8 cellular contexts compared by ENCODE assay signal in the genomic region with DNA sequence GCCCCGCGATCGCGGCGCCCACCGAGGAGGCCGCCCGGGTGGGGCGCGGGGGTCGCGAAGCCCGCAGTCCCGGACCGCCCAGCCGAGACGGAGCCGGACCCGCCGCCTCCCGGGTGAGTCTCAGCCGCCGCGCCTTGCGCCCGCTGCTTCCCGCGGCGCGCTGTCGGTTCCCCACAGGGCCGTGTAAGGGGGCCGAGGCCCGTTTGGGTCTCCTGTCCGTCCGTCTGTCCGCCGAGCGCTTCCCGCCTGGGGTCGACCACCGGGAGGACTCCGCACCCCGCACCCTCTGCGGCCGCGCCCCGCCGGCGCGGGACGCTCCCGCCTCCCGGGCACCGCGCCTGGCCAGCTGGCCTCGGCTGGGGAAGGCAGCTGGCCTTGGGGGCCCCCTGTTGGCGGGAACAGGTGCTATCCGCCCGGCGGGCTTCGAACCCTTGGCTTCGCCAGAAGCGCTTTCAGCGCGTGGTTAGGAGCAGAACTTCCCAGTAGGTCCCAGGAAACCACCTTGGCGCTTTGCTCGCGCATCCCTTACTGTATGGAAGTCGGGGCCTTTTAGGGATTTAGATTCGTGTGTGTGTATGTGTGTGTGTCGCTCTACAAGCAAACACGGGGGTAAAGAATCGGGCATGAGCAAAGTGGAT. TPM values are rescaled to one million over a fixed set of nuclear protein-coding genes. Genes with fewer than 3 reads are reported as not detected.
A peak's percentile ranks its signal among the peaks of the same experiment; 100 is the strongest.
DNase-seq lines count a peak whose midpoint lies in the region; ATAC-seq, FAIRE-seq and TF ChIP-seq lines count a peak whose summit lies in the region.

No MANE protein-coding gene starts in this region.

- no peak overlapping the region for H3K27ac Mint-ChIP-seq in nephron progenitor cell

- no peaks in the 10 kb centered on the region for H3K27me3 ChIP-seq in uterus

- TF ChIP-seq CTCF in NB4 (IDR thresholded peaks at IDR 0.05; ENCODE audit: low read depth, low read length), result peak; percentile 44
- peak; percentile 48 for TF ChIP-seq CTCF in nephron progenitor cell (IDR thresholded peaks at IDR 0.05)
- TF ChIP-seq CTCF in uterus (IDR thresholded peaks at IDR 0.05), result peak; percentile 32 to 69 (median 55)

- H3K4me1 ChIP-seq in uterus, result peaks cover 0 to 5% of the 10 kb centered on the region in 2 donors

- no peaks in the 10 kb centered on the region for H3K36me3 ChIP-seq in uterus

- H3K9me3 Mint-ChIP-seq in activated T-cell treated with anti-CD3 and anti-CD28 coated beads, Interleukin-2, amount 50 U/mL, for 4 hours, result no peaks in the 10 kb centered on the region
- peaks cover 5% of the 10 kb centered on the region for H3K9me3 Mint-ChIP-seq in nephron progenitor cell

- TF ChIP-seq POLR2A in NB4 (IDR thresholded peaks at IDR 0.05; ENCODE audit: extremely low read depth, insufficient read length) (no peak), uterus (IDR thresholded peaks at IDR 0.05) (peak in 1 of 2 donors; percentile 2)

- H3K4me1 Mint-ChIP-seq in activated T-cell treated with anti-CD3 and anti-CD28 coated beads, Interleukin-2, amount 50 U/mL, for 4 hours (ENCODE audit: low read depth), result peaks cover 26% of the 10 kb centered on the region
- H3K4me1 Mint-ChIP-seq in nephron progenitor cell, result peaks cover 49% of the 10 kb centered on the region

- intact Hi-C loops in uterus (cut with DNase I; ENCODE audit: low total_unique reads), result loop anchor here (10.0 kb wide), 1 partner anchor 111 kb away; no protein-coding TSS in a partner anchor

- H3K4me3 Mint-ChIP-seq in activated T-cell treated with anti-CD3 and anti-CD28 coated beads, Interleukin-2, amount 50 U/mL, for 4 hours, result peak overlapping the region; percentile 49
- H3K4me3 Mint-ChIP-seq in nephron progenitor cell, result peak overlapping the region; percentile 82

- no peak for FAIRE-seq in frontal cortex (lab: Jason Lieb, UNC)

- H3K4me3 ChIP-seq in NB4 (ENCODE audit: low read depth, low read length) (no peak overlapping the region), uterus (peak overlapping the region; percentile 58 to 89)

- DNase-seq in NCI-H82 (lab: John Stamatoyannopoulos, UW), result peak; percentile 84
- DNase-seq in NCI-H82 treated with DMSO at 0.1 percent for 48 hours (lab: John Stamatoyannopoulos, UW; ENCODE audit: unreplicated experiment), result no peak
- DNase-seq in NB4 (ENCODE audit: low read depth), result no peak
- DNase-seq in activated T-cell treated with anti-CD3 and anti-CD28 coated beads, Interleukin-2, amount 50 U/mL, for 4 hours, result no peak
- peak; percentile 70 to 73 for DNase-seq in frontal cortex (ENCODE audit: low spot score in 2 of 2)
- DNase-seq in nephron progenitor cell, result peak; percentile 80
- peak; percentile 47 to 70 for DNase-seq in uterus

- H3K9me3 ChIP-seq in uterus, result no peaks in the 10 kb centered on the region

- peak overlapping the region; percentile 69 to 76 for H3K27ac ChIP-seq in uterus

- H3K27me3 Mint-ChIP-seq in activated T-cell treated with anti-CD3 and anti-CD28 coated beads, Interleukin-2, amount 50 U/mL, for 4 hours (ENCODE audit: low read depth), result peaks cover 49% of the 10 kb centered on the region
- peaks cover 45% of the 10 kb centered on the region for H3K27me3 Mint-ChIP-seq in nephron progenitor cell (ENCODE audit: low read depth, poor library complexity)

- H3K36me3 Mint-ChIP-seq in activated T-cell treated with anti-CD3 and anti-CD28 coated beads, Interleukin-2, amount 50 U/mL, for 4 hours (ENCODE audit: insufficient read depth), result no peaks in the 10 kb centered on the region
- no peaks in the 10 kb centered on the region for H3K36me3 Mint-ChIP-seq in nephron progenitor cell (ENCODE audit: low read depth)

- ATAC-seq in activated T-cell treated with anti-CD3 and anti-CD28 coated beads, Interleukin-2, amount 50 U/mL, for 4 hours, result peak; percentile 42 to 50
- no peak for ATAC-seq in GM19463 (IDR thresholded peaks at IDR 0.05; ENCODE audit: unreplicated experiment)

RNA-seq across cellular contexts. Expression of a gene that starts 0.4 kb away (rescaled TPM):
- under 1 TPM in 1 of 3 donors, not detected in 2; 0.27 TPM for total RNA-seq in activated T-cell treated with anti-CD3 and anti-CD28 coated beads, Interleukin-2, amount 50 U/mL, for 4 hours
- 1.6 TPM for total RNA-seq in frontal cortex
- total RNA-seq in uterus, result 10 to 100 TPM in 1 of 4 donors, 1 to 10 TPM in 3; 1.3 to 45.0 (median 9.9) TPM

Comparison
In these comparisons a context has a peak if more than half of its experiments do, and no peak if none do; other contexts are left out.
1. DNase-seq: peak in NCI-H82 (single experiment), frontal cortex (2 of 2), nephron progenitor cell (single experiment) and uterus (2 of 2); none in NCI-H82 treated with DMSO at 0.1 percent for 48 hours (single experiment), NB4 (single experiment) and activated T-cell treated with anti-CD3 and anti-CD28 coated beads, Interleukin-2, amount 50 U/mL, for 4 hours (single experiment).
2. Peak in every context shown above with its lines, with median percentiles within 50 percentile points of each other: CTCF ChIP-seq.